In genomic region chr18:43571078-43571689, GRCh38 we compare ENCODE assay signal across 8 cellular contexts.
DNase-seq lines count a peak whose midpoint lies in the region; ATAC-seq, FAIRE-seq and TF ChIP-seq lines count a peak whose summit lies in the region.

No MANE protein-coding gene starts in this region.

- H3K9me3 Mint-ChIP-seq in neural crest cell, result no peaks in the 10 kb centered on the region

- no peak overlapping the region for H3K4me3 ChIP-seq in epithelial cell of esophagus (ENCODE audit: low read length)

- H3K36me3 Mint-ChIP-seq in neural crest cell (ENCODE audit: low read depth), result no peaks in the 10 kb centered on the region

- H3K4me1 Mint-ChIP-seq in neural crest cell, result no peaks in the 10 kb centered on the region

- H3K4me3 Mint-ChIP-seq in neural crest cell, result no peak overlapping the region

- H3K27me3 Mint-ChIP-seq in neural crest cell (ENCODE audit: low read depth), result peaks cover 9% of the 10 kb centered on the region

- DNase-seq in COR-L47 (lab: John Stamatoyannopoulos, UW) (peak; percentile 80), KG1 (lab: John Stamatoyannopoulos, UW) (peak; percentile 28), RCC 7860 (ENCODE audit: low spot score) (peak; percentile 11), epithelial cell of esophagus (ENCODE audit: low read depth) (peak; percentile 65), neural crest cell (ENCODE audit: low read depth, low spot score) (peak; percentile 36), islet precursor cell (no peak)
- DNase-seq in stimulated activated naive CD4-positive, alpha-beta T cell (lab: John Stamatoyannopoulos, UW), result no peak

- TF ChIP-seq CTCF in epithelial cell of esophagus (IDR thresholded peaks at IDR 0.05; ENCODE audit: insufficient read depth, low read depth, low read length, missing control alignments) (peak; percentile 70), neural crest cell (conservative IDR thresholded peaks at IDR 0.05) (peak; percentile 89)

- peak; percentile 12 for FAIRE-seq in RCC 7860 (lab: Jason Lieb, UNC)

- H3K27ac Mint-ChIP-seq in neural crest cell (ENCODE audit: unreplicated experiment), result no peak overlapping the region

- peak; percentile 40 for ATAC-seq in GM19035 (IDR thresholded peaks at IDR 0.05; ENCODE audit: unreplicated experiment)

Comparison
In these comparisons a context has a peak if more than half of its experiments do, and no peak if none do; other contexts are left out.
1. DNase-seq: peak in COR-L47 (single experiment), KG1 (single experiment), RCC 7860 (single experiment), epithelial cell of esophagus (single experiment) and neural crest cell (single experiment); none in islet precursor cell (single experiment) and stimulated activated naive CD4-positive, alpha-beta T cell (0 of 6).